24 cellular contexts compared by ENCODE assay signal in the genomic region with DNA sequence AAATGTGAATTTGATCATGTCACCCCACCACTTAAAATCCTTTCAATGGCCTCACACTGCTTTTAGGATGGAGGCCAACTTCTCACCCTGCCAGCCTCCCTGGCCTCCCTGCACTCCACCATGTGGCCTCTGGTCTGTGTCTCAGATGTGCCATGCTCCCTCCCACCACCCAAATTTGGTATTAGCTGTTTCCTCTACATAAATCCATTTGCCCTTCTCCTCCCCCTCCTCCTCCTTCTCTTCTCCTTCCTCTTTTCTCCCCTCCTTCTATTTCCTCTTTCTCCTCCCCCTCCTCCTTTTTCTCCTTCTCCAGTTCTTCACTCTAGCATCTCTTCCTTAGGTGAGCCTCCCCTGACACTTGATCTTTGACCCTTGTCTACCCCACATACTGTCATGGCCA. TPM values are rescaled to one million over a fixed set of nuclear protein-coding genes. Genes with fewer than 3 reads are reported as not detected.
"Had no signal": no experiment of that assay in that cellular context is flagged by ENCODE, and none has a peak within 500 bp of the region (broad histone marks: within the 10 kb centered on the region; RNA-seq: fewer than 3 reads in every experiment).

No MANE protein-coding gene starts in this region.

- H3K4me1 Mint-ChIP-seq: activated CD4-positive, alpha-beta memory T cell treated with anti-CD3 and anti-CD28 coated beads, Interleukin-2, amount 10 ng/mL, durations not matched to agents 7 days and 5 days; activated CD4-positive, alpha-beta T cell treated with anti-CD3 and anti-CD28 coated beads, Interleukin-2, amount 10 ng/mL, durations not matched to agents 24 days and 14 days; activated naive CD4-positive, alpha-beta T cell treated with anti-CD3 and anti-CD28 coated beads, Interleukin-2, amount 50 U/mL, for 24 hours; memory B cell had no signal

- H3K9me3 Mint-ChIP-seq: activated CD4-positive, alpha-beta memory T cell treated with anti-CD3 and anti-CD28 coated beads, Interleukin-2, amount 10 ng/mL, durations not matched to agents 7 days and 5 days; activated CD4-positive, alpha-beta T cell treated with anti-CD3 and anti-CD28 coated beads, Interleukin-2, amount 10 ng/mL, durations not matched to agents 24 days and 14 days; activated naive CD4-positive, alpha-beta T cell treated with anti-CD3 and anti-CD28 coated beads, Interleukin-2, amount 50 U/mL, for 24 hours; memory B cell; natural killer cell treated with Interleukin-12 subunit alpha and Interleukin-12 subunit beta and Interleukin-15 and Interleukin-18, amount 100 ng/mL, for 72 hours; stimulated activated naive CD8-positive, alpha-beta T cell treated with anti-CD3 and anti-CD28 coated beads, Interleukin-15, Interleukin-2, amounts not matched to agents 100 ng/mL and 50 ng/mL, for 24 hours had no signal

- DNase-seq: activated CD4-positive, alpha-beta memory T cell treated with anti-CD3 and anti-CD28 coated beads, Interleukin-2, amount 10 ng/mL, durations not matched to agents 7 days and 5 days; activated CD4-positive, alpha-beta T cell treated with anti-CD3 and anti-CD28 coated beads, Interleukin-2, amount 10 ng/mL, durations not matched to agents 24 days and 14 days; activated gamma-delta T cell treated with Interleukin-2 at 50 U/mL for 16 hours; anterior cingulate cortex; body of pancreas; heart left ventricle; pancreas; psoas muscle; substantia nigra; T-helper 9 cell had no signal

- H3K9me3 ChIP-seq: body of pancreas, heart left ventricle, pancreas, psoas muscle, right atrium auricular region, tibial nerve had no signal

- H3K4me3 Mint-ChIP-seq: activated CD4-positive, alpha-beta memory T cell treated with anti-CD3 and anti-CD28 coated beads, Interleukin-2, amount 10 ng/mL, durations not matched to agents 7 days and 5 days; activated CD4-positive, alpha-beta T cell treated with anti-CD3 and anti-CD28 coated beads, Interleukin-2, amount 10 ng/mL, durations not matched to agents 24 days and 14 days; activated naive CD4-positive, alpha-beta T cell treated with anti-CD3 and anti-CD28 coated beads, Interleukin-2, amount 50 U/mL, for 24 hours; memory B cell; natural killer cell treated with Interleukin-12 subunit alpha and Interleukin-12 subunit beta and Interleukin-15 and Interleukin-18, amount 100 ng/mL, for 72 hours; stimulated activated naive CD8-positive, alpha-beta T cell treated with anti-CD3 and anti-CD28 coated beads, Interleukin-15, Interleukin-2, amounts not matched to agents 100 ng/mL and 50 ng/mL, for 24 hours had no signal

- H3K4me1 ChIP-seq: body of pancreas, heart left ventricle, pancreas, psoas muscle, right atrium auricular region, tibial nerve had no signal

- H3K4me3 ChIP-seq: body of pancreas, cardiac muscle cell, heart left ventricle, pancreas, psoas muscle, right atrium auricular region, tibial nerve had no signal

- ATAC-seq: activated CD4-positive, CD25-positive, alpha-beta regulatory T cell treated with anti-CD3 and anti-CD28 coated beads, Interleukin-2, amount 50 U/mL, for 24 hours; body of pancreas; heart left ventricle; natural killer cell treated with Interleukin-12 subunit alpha and Interleukin-12 subunit beta and Interleukin-15 and Interleukin-18, amount 100 ng/mL, for 72 hours; pancreas; psoas muscle had no signal

- H3K27ac ChIP-seq: body of pancreas, cardiac muscle cell, heart left ventricle, pancreas, psoas muscle, right atrium auricular region, tibial nerve, VCaP had no signal

- H3K36me3 ChIP-seq: cardiac muscle cell, heart left ventricle, pancreas, right atrium auricular region, tibial nerve had no signal

- H3K27me3 ChIP-seq: body of pancreas, cardiac muscle cell, pancreas, right atrium auricular region had no signal

- H3K27ac Mint-ChIP-seq: activated CD4-positive, alpha-beta memory T cell treated with anti-CD3 and anti-CD28 coated beads, Interleukin-2, amount 10 ng/mL, durations not matched to agents 7 days and 5 days; activated CD4-positive, alpha-beta T cell treated with anti-CD3 and anti-CD28 coated beads, Interleukin-2, amount 10 ng/mL, durations not matched to agents 24 days and 14 days; activated naive CD4-positive, alpha-beta T cell treated with anti-CD3 and anti-CD28 coated beads, Interleukin-2, amount 50 U/mL, for 24 hours; memory B cell; stimulated activated naive CD8-positive, alpha-beta T cell treated with anti-CD3 and anti-CD28 coated beads, Interleukin-15, Interleukin-2, amounts not matched to agents 100 ng/mL and 50 ng/mL, for 24 hours had no signal

- H3K36me3 Mint-ChIP-seq: activated naive CD4-positive, alpha-beta T cell treated with anti-CD3 and anti-CD28 coated beads, Interleukin-2, amount 50 U/mL, for 24 hours; memory B cell; natural killer cell treated with Interleukin-12 subunit alpha and Interleukin-12 subunit beta and Interleukin-15 and Interleukin-18, amount 100 ng/mL, for 72 hours had no signal

RNA-seq across cellular contexts. Expression of gene GUCA2B, which starts 16.7 kb away (rescaled TPM):
- total RNA-seq: activated CD4-positive, alpha-beta memory T cell treated with anti-CD3 and anti-CD28 coated beads, Interleukin-2, amount 10 ng/mL, durations not matched to agents 7 days and 5 days; activated CD4-positive, alpha-beta T cell treated with anti-CD3 and anti-CD28 coated beads, Interleukin-2, amount 10 ng/mL, durations not matched to agents 24 days and 14 days; body of pancreas; cardiac muscle cell; chondrocyte; epithelial cell of proximal tubule; fibroblast of villous mesenchyme; heart left ventricle; liver; natural killer cell treated with Interleukin-12 subunit alpha and Interleukin-12 subunit beta and Interleukin-15 and Interleukin-18, amount 100 ng/mL, for 72 hours; psoas muscle; right atrium auricular region; tibial nerve; urinary bladder had no signal
- polyA plus RNA-seq: cardiac muscle cell, heart left ventricle, urinary bladder had no signal

RNA-seq across cellular contexts. Expression of gene GUCA2A, which starts 28.1 kb away (rescaled TPM):
- total RNA-seq: activated CD4-positive, alpha-beta memory T cell treated with anti-CD3 and anti-CD28 coated beads, Interleukin-2, amount 10 ng/mL, durations not matched to agents 7 days and 5 days; activated CD4-positive, alpha-beta T cell treated with anti-CD3 and anti-CD28 coated beads, Interleukin-2, amount 10 ng/mL, durations not matched to agents 24 days and 14 days; body of pancreas; cardiac muscle cell; chondrocyte; epithelial cell of proximal tubule; fibroblast of villous mesenchyme; heart left ventricle; liver; natural killer cell treated with Interleukin-12 subunit alpha and Interleukin-12 subunit beta and Interleukin-15 and Interleukin-18, amount 100 ng/mL, for 72 hours; right atrium auricular region; tibial nerve; urinary bladder had no signal
- polyA plus RNA-seq: cardiac muscle cell, heart left ventricle, liver, psoas muscle, urinary bladder had no signal
